Comparison of ENCODE assay signal across 8 cellular contexts in genomic region chr2:170973225-170973491, GRCh38. TPM values are rescaled to one million over a fixed set of nuclear protein-coding genes. Genes with fewer than 3 reads are reported as not detected.
A peak's percentile ranks its signal among the peaks of the same experiment; 100 is the strongest.
DNase-seq lines count a peak whose midpoint lies in the region; ATAC-seq, FAIRE-seq and TF ChIP-seq lines count a peak whose summit lies in the region.

No MANE protein-coding gene starts in this region.

- H3K4me1 Mint-ChIP-seq in H9 = peaks cover 42 to 44% of the 10 kb centered on the region in 2 experiments

- H2BK20ac ChIP-seq in H9 (ENCODE audit: low read depth, low read length, poor library complexity, severe bottlenecking) = no peak overlapping the region

- H3T11ph ChIP-seq in H9 (ENCODE audit: low read length) = no peak overlapping the region

- WGBS in H9 (ENCODE audit: extremely low coverage, insufficient read length, low lambda C conversion rate) = 100% methylated on average over 1 of the region's 12 CpGs

- no peaks in the 10 kb centered on the region for H4K20me1 ChIP-seq in H9 (ENCODE audit: control insufficient read depth, insufficient read depth, insufficient read length)

- in situ Hi-C loops in G401 (cut with HindIII; ENCODE audit: low sequenced_read_pairs) = no loop called here

- H4K5ac ChIP-seq in H9 (ENCODE audit: insufficient read length, low read depth, low read length) = no peak overlapping the region

- no peak overlapping the region for H2BK5ac ChIP-seq in H9 (ENCODE audit: insufficient read length, low read length)

- H3K18ac ChIP-seq in H9 (ENCODE audit: insufficient read length, low read depth, low read length) = peak overlapping the region; percentile 68

- no peaks in the 10 kb centered on the region for H3K9me3 Mint-ChIP-seq in H9

- no peaks in the 10 kb centered on the region for H3K23me2 ChIP-seq in H9 (ENCODE audit: insufficient read length, low read depth, low read length, poor library complexity, severe bottlenecking)

- no peak overlapping the region for H2BK120ac ChIP-seq in H9 (ENCODE audit: low read depth, low read length, poor library complexity, severe bottlenecking)

- H2BK12ac ChIP-seq in H9 (ENCODE audit: insufficient read length, low read depth, low read length) = no peak overlapping the region

- TF ChIP-seq CTCF in H9 (conservative IDR thresholded peaks at IDR 0.05) = no peak
- no peak for TF ChIP-seq CTCF in fibroblast of pulmonary artery (IDR thresholded peaks at IDR 0.05; ENCODE audit: low read length, missing control alignments)
- TF ChIP-seq CTCF in D721Med (IDR thresholded peaks at IDR 0.05; ENCODE audit: insufficient read depth, missing control alignments) = no peak

- H2AFZ ChIP-seq in H9 (ENCODE audit: low read length) = no peak overlapping the region

- intact Hi-C loops in posterior cingulate gyrus (cut with DNase I) = loop anchor here (1.0 to 5.0 kb wide), 4 partner anchors 114 to 459 kb away; partner anchors contain the start of genes DCAF17 and METTL8

- H3K27me3 Mint-ChIP-seq in H9 (ENCODE audit: low read depth) = peaks cover 3% of the 10 kb centered on the region

- H3K4me3 Mint-ChIP-seq in H9 = peak overlapping the region; percentile 46; a peak in 3 of 5 replicates

- ATAC-seq in SK-N-SH treated with all-trans-retinoic acid at 6 μM for 48 hours (no peak), GM21619 (IDR thresholded peaks at IDR 0.05; ENCODE audit: unreplicated experiment) (no peak)

- no peaks in the 10 kb centered on the region; the same call in 1 of the 2 replicates for H3K4me1 ChIP-seq in H9 (ENCODE audit: insufficient read depth, low read length)

- H3K56ac ChIP-seq in H9 (ENCODE audit: insufficient read length, low read depth, low read length) = no peak overlapping the region

- peak overlapping the region; percentile 78 for H3K4me3 ChIP-seq in fibroblast of pulmonary artery (replicated peaks; ENCODE audit: low read depth, low read length)
- H3K4me3 ChIP-seq in skeletal muscle cell (ENCODE audit: low read depth, low read length) = peak overlapping the region; percentile 76

- peak overlapping the region; percentile 32 for H3K4me2 ChIP-seq in H9 (ENCODE audit: insufficient read depth, insufficient read length, low read length)

- no peak overlapping the region for H2AK5ac ChIP-seq in H9 (ENCODE audit: insufficient read length, low read length)

- DNase-seq in H9 = no peak
- DNase-seq in fibroblast of pulmonary artery (ENCODE audit: low read depth) = no peak
- no peak for DNase-seq in skeletal muscle cell (ENCODE audit: low read depth)
- DNase-seq in G401 (ENCODE audit: low spot score) = no peak
- DNase-seq in posterior cingulate gyrus = no peak
- no peak for DNase-seq in D721Med (ENCODE audit: insufficient read length, low spot score)

- H3K36me3 Mint-ChIP-seq in H9 (ENCODE audit: insufficient read depth in 1 of 3, low read depth in 3 of 3) = peaks cover 0 to 7% (median 3%) of the 10 kb centered on the region in 3 experiments; a peak in 5 of 7 replicates

- no peak overlapping the region for H3K4ac ChIP-seq in H9 (ENCODE audit: low read depth, low read length)

- no peak for FAIRE-seq in D721Med (lab: Jason Lieb, UNC)

- H3K9me3 ChIP-seq in H9 (ENCODE audit: control insufficient read depth, low read depth, low read length) = no peaks in the 10 kb centered on the region

- no peaks in the 10 kb centered on the region for H3K79me1 ChIP-seq in H9 (ENCODE audit: insufficient read depth, low read depth, low read length, poor library complexity, severe bottlenecking)

- H3K9ac ChIP-seq in H9 (ENCODE audit: extremely low read depth, insufficient read length, low read length) = peak overlapping the region; percentile 48

- H3K14ac ChIP-seq in H9 (ENCODE audit: insufficient read depth, low read length) = peak overlapping the region; percentile 59; the same call in 1 of the 2 replicates

- no peak overlapping the region for H3K27ac ChIP-seq in H9 (ENCODE audit: insufficient read length, low read depth, low read length)

- H3K79me2 ChIP-seq in H9 (ENCODE audit: insufficient read depth, low read length) = no peaks in the 10 kb centered on the region

- H3K23ac ChIP-seq in H9 (ENCODE audit: insufficient read length, low read depth, low read length) = no peak overlapping the region

- H3K27me3 ChIP-seq in H9 (ENCODE audit: insufficient read depth, low read length) = no peaks in the 10 kb centered on the region

- peak overlapping the region in 2 of 3 experiments; percentile 37 to 83; a peak in 2 of 7 replicates for H3K27ac Mint-ChIP-seq in H9

- H2BK15ac ChIP-seq in H9 (ENCODE audit: low read depth, low read length) = no peak overlapping the region

- H4K8ac ChIP-seq in H9 (replicated peaks; ENCODE audit: insufficient read length, low read depth, low read length) = no peak overlapping the region

- no peak overlapping the region for H4K91ac ChIP-seq in H9 (ENCODE audit: insufficient read length, low read depth, low read length)

TF ChIP-seq in SK-N-SH treated with all-trans-retinoic acid at 6 μM for 48 hours, 23 proteins besides CTCF, POLR2A, EP300 and RAD21:
- no peak for TF ChIP-seq ZC3H10 (CRISPR knock-in tag; IDR thresholded peaks at IDR 0.05)
- no peak for TF ChIP-seq ARNTL (CRISPR knock-in tag; IDR thresholded peaks at IDR 0.05; ENCODE audit: borderline replicate concordance, low read depth)
- no peak for TF ChIP-seq PPARA (CRISPR knock-in tag; IDR thresholded peaks at IDR 0.05; ENCODE audit: borderline replicate concordance)
- 0 out of 2 replicates have a peak, but pooled peaks have one; percentile 39 for TF ChIP-seq SNAI2 (CRISPR knock-in tag; IDR thresholded peaks at IDR 0.05)
- TF ChIP-seq RARB (CRISPR knock-in tag; IDR thresholded peaks at IDR 0.05) = no peak
- TF ChIP-seq GLIS3 (CRISPR knock-in tag; IDR thresholded peaks at IDR 0.05) = no peak
- TF ChIP-seq ZFP30 (CRISPR knock-in tag; IDR thresholded peaks at IDR 0.05) = no peak

RNA-seq across cellular contexts. Expression of gene GORASP2, which starts 44.1 kb away (rescaled TPM):
- total RNA-seq in H9 (2021) = 96.9 and 97.7 TPM in 2 replicates
- 40.5 and 67.1 TPM in 2 replicates for total RNA-seq in G401 (2014; rRNA removed; shearing (Covaris generic))
